ENCODE assay signal across 20 cellular contexts in genomic region chr16:24347556-24347955, GRCh38.
"Had no signal": no experiment of that assay in that cellular context is flagged by ENCODE, and none has a peak within 500 bp of the region (broad histone marks: within the 10 kb centered on the region; RNA-seq: fewer than 3 reads in every experiment).

No MANE protein-coding gene starts in this region.

- DNase-seq: colonic mucosa; dermis blood vessel endothelial cell; erythroblast; foreskin keratinocyte; head of caudate nucleus; mucosa of descending colon; spleen; stimulated activated CD4-positive, alpha-beta T cell treated with anti-CD3 and anti-CD28 coated beads, Interleukin-15, amount 100 ng/mL, for 24 hours; stimulated activated CD4-positive, alpha-beta T cell treated with anti-CD3 and anti-CD28 coated beads, Interleukin-2, amount 100 ng/mL, for 24 hours; stimulated activated CD4-positive, alpha-beta T cell treated with anti-CD3 and anti-CD28 coated beads, Interleukin-4, amount 100 ng/mL, for 4 hours; stimulated activated naive B cell treated with anti-CD40 and anti-IgM and Interleukin-4, amounts not matched to agents 10 μg/mL and 1 μg/mL and 100 μg/mL, for 72 hours; stimulated activated naive CD8-positive, alpha-beta T cell treated with anti-CD3 and anti-CD28 coated beads, Interleukin-15, amount 100 ng/mL, for 72 hours; testis; upper lobe of right lung had no signal

- H3K4me3 ChIP-seq: colonic mucosa, hepatocyte, mucosa of descending colon, prostate gland, spleen, testis, tibial nerve, upper lobe of right lung had no signal

- H3K4me1 Mint-ChIP-seq: nephron; stimulated activated naive B cell treated with anti-CD40 and anti-IgM and Interleukin-4, amounts not matched to agents 10 μg/mL and 1 μg/mL and 100 μg/mL, for 72 hours had no signal

- H3K4me3 Mint-ChIP-seq: nephron; stimulated activated naive B cell treated with anti-CD40 and anti-IgM and Interleukin-4, amounts not matched to agents 10 μg/mL and 1 μg/mL and 100 μg/mL, for 72 hours had no signal

- H3K4me1 ChIP-seq: colonic mucosa, foreskin keratinocyte, parathyroid adenoma, prostate gland, spleen, testis, tibial nerve, upper lobe of right lung had no signal

- H3K9ac ChIP-seq: parathyroid adenoma had no signal

- H3K9me3 ChIP-seq: colonic mucosa, mucosa of descending colon, prostate gland, spleen, testis, tibial nerve, upper lobe of right lung had no signal

- H3K27ac Mint-ChIP-seq: nephron; stimulated activated naive B cell treated with anti-CD40 and anti-IgM and Interleukin-4, amounts not matched to agents 10 μg/mL and 1 μg/mL and 100 μg/mL, for 72 hours had no signal

- H3K27me3 ChIP-seq: colonic mucosa, foreskin keratinocyte, hepatocyte, testis, tibial nerve, upper lobe of right lung had no signal

- ATAC-seq: foreskin keratinocyte; mucosa of descending colon; sciatic nerve; stimulated activated naive B cell treated with anti-CD40 and anti-IgM and Interleukin-4, amounts not matched to agents 10 μg/mL and 1 μg/mL and 100 μg/mL, for 72 hours; upper lobe of right lung had no signal

- H3K9me3 Mint-ChIP-seq: nephron; stimulated activated naive B cell treated with anti-CD40 and anti-IgM and Interleukin-4, amounts not matched to agents 10 μg/mL and 1 μg/mL and 100 μg/mL, for 72 hours; stimulated activated naive CD8-positive, alpha-beta T cell treated with anti-CD3 and anti-CD28 coated beads, Interleukin-15, amount 100 ng/mL, for 72 hours had no signal

- H3K36me3 Mint-ChIP-seq: stimulated activated naive B cell treated with anti-CD40 and anti-IgM and Interleukin-4, amounts not matched to agents 10 μg/mL and 1 μg/mL and 100 μg/mL, for 72 hours had no signal

- H3K36me3 ChIP-seq: colonic mucosa, prostate gland, spleen, tibial nerve, upper lobe of right lung had no signal

- H3K27ac ChIP-seq: colonic mucosa, foreskin keratinocyte, hepatocyte, parathyroid adenoma, prostate gland, spleen, testis, tibial nerve, upper lobe of right lung had no signal
